Comparison of ENCODE assay signal across 26 cellular contexts in the genomic region with DNA sequence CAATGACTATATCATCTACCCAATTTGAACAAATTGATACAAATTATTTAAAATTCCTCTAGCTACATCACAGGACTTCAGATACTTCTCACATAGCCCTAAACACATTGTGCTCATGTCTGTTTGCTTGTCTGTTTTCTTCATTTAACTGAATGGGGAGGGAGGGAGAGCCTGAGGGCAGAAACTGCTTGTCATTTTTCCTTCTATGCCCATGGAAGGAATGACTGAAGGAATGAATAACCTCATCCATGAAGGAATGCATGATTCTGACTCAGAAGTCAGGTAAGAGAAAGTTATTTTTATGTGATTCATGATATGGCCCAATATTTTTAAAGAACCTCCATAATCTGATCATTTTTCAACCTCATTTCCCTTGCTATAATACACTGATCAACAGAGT.
"Had no signal": no experiment of that assay in that cellular context is flagged by ENCODE, and none has a peak within 500 bp of the region (broad histone marks: within the 10 kb centered on the region; RNA-seq: fewer than 3 reads in every experiment).

No MANE protein-coding gene starts in this region.

- H3K9me3 Mint-ChIP-seq: activated B cell treated with CpG ODN at 0.5 μM for 24 hours; activated naive CD8-positive, alpha-beta T cell treated with anti-CD3 and anti-CD28 coated beads, Interleukin-2, amount 50 U/mL, for 24 hours; brain had no signal

- H3K9me3 ChIP-seq: esophagus muscularis mucosa, gastroesophageal sphincter, lower lobe of right lung, sigmoid colon, thoracic aorta, upper lobe of left lung had no signal

- H3K4me1 ChIP-seq: esophagus muscularis mucosa, gastroesophageal sphincter, lower lobe of right lung, sigmoid colon, upper lobe of left lung had no signal

- H3K4me3 Mint-ChIP-seq: activated B cell treated with CpG ODN at 0.5 μM for 24 hours; activated CD4-positive, alpha-beta T cell treated with anti-CD3 and anti-CD28 coated beads for 36 hours; activated naive CD8-positive, alpha-beta T cell treated with anti-CD3 and anti-CD28 coated beads, Interleukin-2, amount 50 U/mL, for 24 hours; activated T-cell treated with anti-CD3 and anti-CD28 coated beads, Interleukin-2, amount 50 U/mL, for 72 hours; brain; naive thymus-derived CD8-positive, alpha-beta T cell had no signal

- H3K4me1 Mint-ChIP-seq: activated B cell treated with CpG ODN at 0.5 μM for 24 hours; activated CD4-positive, alpha-beta T cell treated with anti-CD3 and anti-CD28 coated beads for 36 hours; activated naive CD8-positive, alpha-beta T cell treated with anti-CD3 and anti-CD28 coated beads, Interleukin-2, amount 50 U/mL, for 24 hours; naive thymus-derived CD8-positive, alpha-beta T cell had no signal

- H3K27ac ChIP-seq: esophagus muscularis mucosa, gastroesophageal sphincter, lower lobe of right lung, sigmoid colon, thoracic aorta, upper lobe of left lung had no signal

- H3K27me3 ChIP-seq: esophagus muscularis mucosa, gastroesophageal sphincter, sigmoid colon, upper lobe of left lung had no signal

- H3K36me3 Mint-ChIP-seq: brain; naive thymus-derived CD8-positive, alpha-beta T cell had no signal

- H3K36me3 ChIP-seq: esophagus muscularis mucosa, gastroesophageal sphincter, lower lobe of right lung, sigmoid colon, thoracic aorta, upper lobe of left lung had no signal

- H3K4me3 ChIP-seq: esophagus muscularis mucosa, gastroesophageal sphincter, lower lobe of right lung, sigmoid colon, thoracic aorta, upper lobe of left lung had no signal

- DNase-seq: activated B cell treated with CpG ODN at 0.5 μM for 24 hours; activated CD4-positive, alpha-beta T cell treated with anti-CD3 and anti-CD28 coated beads for 36 hours; activated CD4-positive, alpha-beta T cell treated with anti-CD3 and anti-CD28 coated beads, Interleukin-2, amount 50 U/mL, for 48 hours; activated effector memory CD4-positive, alpha-beta T cell treated with Interleukin-2 at 50 U/mL for 16 hours; activated naive CD4-positive, alpha-beta T cell treated with anti-CD3 and anti-CD28 coated beads, Interleukin-2, amount 50 U/mL, for 16 hours; activated naive CD8-positive, alpha-beta T cell treated with anti-CD3 and anti-CD28 coated beads, Interleukin-2, amount 50 U/mL, for 24 hours; activated T-cell treated with anti-CD3 and anti-CD28 coated beads, Interleukin-2, amount 50 U/mL, for 72 hours; anterior cingulate cortex; central memory CD4-positive, alpha-beta T cell; dermis blood vessel endothelial cell; effector CD8-positive, alpha-beta T cell; head of caudate nucleus; hypothalamus; lower lobe of right lung; naive thymus-derived CD8-positive, alpha-beta T cell; retina; sigmoid colon; stimulated activated CD4-positive, alpha-beta T cell treated with anti-CD3 and anti-CD28 coated beads, Interleukin-4, amount 100 ng/mL, for 24 hours; stimulated activated naive CD4-positive, alpha-beta T cell treated with Interleukin-2 at 50 U/mL for 16 hours; T1000; upper lobe of left lung had no signal

- H3K27ac Mint-ChIP-seq: activated B cell treated with CpG ODN at 0.5 μM for 24 hours; activated CD4-positive, alpha-beta T cell treated with anti-CD3 and anti-CD28 coated beads for 36 hours; activated naive CD8-positive, alpha-beta T cell treated with anti-CD3 and anti-CD28 coated beads, Interleukin-2, amount 50 U/mL, for 24 hours; activated T-cell treated with anti-CD3 and anti-CD28 coated beads, Interleukin-2, amount 50 U/mL, for 72 hours; brain; naive thymus-derived CD8-positive, alpha-beta T cell had no signal

- H3K27me3 Mint-ChIP-seq: activated B cell treated with CpG ODN at 0.5 μM for 24 hours; activated CD4-positive, alpha-beta T cell treated with anti-CD3 and anti-CD28 coated beads for 36 hours; activated naive CD8-positive, alpha-beta T cell treated with anti-CD3 and anti-CD28 coated beads, Interleukin-2, amount 50 U/mL, for 24 hours; brain; naive thymus-derived CD8-positive, alpha-beta T cell had no signal

- FAIRE-seq: keratinocyte had no signal
